ENCODE assay signal across 12 cellular contexts in genomic region chr12:131210506-131211278, GRCh38.
"Had no signal": no experiment of that assay in that cellular context is flagged by ENCODE, and none has a peak within 500 bp of the region (broad histone marks: within the 10 kb centered on the region; RNA-seq: fewer than 3 reads in every experiment).

No MANE protein-coding gene starts in this region.

- H3K4me3 ChIP-seq: dorsolateral prefrontal cortex, suprapubic skin had no signal

- H3K4me1 ChIP-seq: foreskin keratinocyte, suprapubic skin had no signal

- H3K36me3 ChIP-seq: neutrophil, suprapubic skin had no signal

- ATAC-seq: foreskin keratinocyte; right cardiac atrium; stimulated activated naive B cell treated with anti-CD40 and anti-IgM and Interleukin-4, amounts not matched to agents 10 μg/mL and 1 μg/mL and 100 μg/mL, for 72 hours had no signal

- H3K36me3 Mint-ChIP-seq: activated naive CD8-positive, alpha-beta T cell treated with anti-CD3 and anti-CD28 coated beads, Interleukin-2, amount 10 ng/mL, durations not matched to agents 7 days and 5 days had no signal

- H3K27ac ChIP-seq: foreskin keratinocyte, neutrophil, suprapubic skin, VCaP had no signal

- H3K27me3 ChIP-seq: foreskin keratinocyte, neutrophil had no signal

- DNase-seq: activated gamma-delta T cell; activated naive CD8-positive, alpha-beta T cell treated with anti-CD3 and anti-CD28 coated beads, Interleukin-2, amount 10 ng/mL, durations not matched to agents 7 days and 5 days; activated T-cell treated with anti-CD3 and anti-CD28 coated beads for 4 hours; foreskin keratinocyte; naive B cell; right cardiac atrium; stimulated activated CD4-positive, alpha-beta T cell treated with anti-CD3 and anti-CD28 coated beads, Interleukin-2, amount 100 ng/mL, for 24 hours; stimulated activated naive B cell treated with anti-CD40 and anti-IgM and Interleukin-4, amounts not matched to agents 10 μg/mL and 1 μg/mL and 100 μg/mL, for 72 hours had no signal

- H3K9me3 ChIP-seq: neutrophil had no signal

- H3K27ac Mint-ChIP-seq: activated naive CD8-positive, alpha-beta T cell treated with anti-CD3 and anti-CD28 coated beads, Interleukin-2, amount 10 ng/mL, durations not matched to agents 7 days and 5 days; stimulated activated naive B cell treated with anti-CD40 and anti-IgM and Interleukin-4, amounts not matched to agents 10 μg/mL and 1 μg/mL and 100 μg/mL, for 72 hours had no signal

- H3K4me1 Mint-ChIP-seq: naive B cell had no signal

- H3K4me3 Mint-ChIP-seq: activated naive CD8-positive, alpha-beta T cell treated with anti-CD3 and anti-CD28 coated beads, Interleukin-2, amount 10 ng/mL, durations not matched to agents 7 days and 5 days; naive B cell; stimulated activated naive B cell treated with anti-CD40 and anti-IgM and Interleukin-4, amounts not matched to agents 10 μg/mL and 1 μg/mL and 100 μg/mL, for 72 hours had no signal
